In genomic region chr7:1055084-1055450, GRCh38 we compare ENCODE assay signal across 8 cellular contexts. TPM values are rescaled to one million over a fixed set of nuclear protein-coding genes. Genes with fewer than 3 reads are reported as not detected.
A peak's percentile ranks its signal among the peaks of the same experiment; 100 is the strongest.
DNase-seq lines count a peak whose midpoint lies in the region; ATAC-seq and TF ChIP-seq lines count a peak whose summit lies in the region.

No MANE protein-coding gene starts in this region.

- TF ChIP-seq POLR2A in breast epithelium (IDR thresholded peaks at IDR 0.05), result no peak

- H3K27me3 ChIP-seq in breast epithelium (no peaks in the 10 kb centered on the region), mammary epithelial cell (ENCODE audit: insufficient read depth, low read length) (no peaks in the 10 kb centered on the region), adipocyte (replicated peaks; ENCODE audit: control insufficient read depth, insufficient read depth, low read length) (no peaks in the 10 kb centered on the region), thoracic aorta (replicated peaks; ENCODE audit: insufficient read depth) (no peaks in the 10 kb centered on the region)

- intact Hi-C loops in breast epithelium (cut with DNase I; ENCODE audit: low total_unique reads), result no loop called here
- intact Hi-C loops in mammary epithelial cell (cut with micrococcal nuclease), result no loop called here

- dilution Hi-C loops in mammary epithelial cell (cut with HindIII; ENCODE audit: low sequenced_read_pairs), result no loop called here

- H3K4me1 ChIP-seq in breast epithelium (peaks cover 14 to 19% of the 10 kb centered on the region in 2 donors), mammary epithelial cell (ENCODE audit: insufficient read depth, low read length) (peaks cover 6% of the 10 kb centered on the region), adipocyte (ENCODE audit: control insufficient read depth, insufficient read depth, low read length) (peaks cover 30% of the 10 kb centered on the region), thoracic aorta (ENCODE audit: control insufficient read depth in 1 of 2, low read depth in 2 of 2) (peaks cover 4 to 22% of the 10 kb centered on the region in 2 donors)

- H3K27ac ChIP-seq in breast epithelium, result peak overlapping the region; percentile 5 to 90
- no peak overlapping the region for H3K27ac ChIP-seq in mammary epithelial cell (ENCODE audit: insufficient read depth, low read depth, low read length)
- no peak overlapping the region for H3K27ac ChIP-seq in thoracic aorta

- H4K20me1 ChIP-seq in mammary epithelial cell (ENCODE audit: insufficient read depth, low read length), result no peaks in the 10 kb centered on the region

- H2AFZ ChIP-seq in mammary epithelial cell (ENCODE audit: low read depth, low read length), result no peak overlapping the region

- DNase-seq in breast epithelium (ENCODE audit: low spot score in 2 of 2), result no peak
- no peak for DNase-seq in mammary epithelial cell
- no peak for DNase-seq in adipocyte (ENCODE audit: low read depth)
- peak; percentile 87 to 93 for DNase-seq in lung microvascular endothelial cell (ENCODE audit: low read depth in 2 of 2)
- DNase-seq in thoracic aorta (ENCODE audit: low spot score), result no peak

- over 99% methylated on average over 17 of the region's 22 CpGs for WGBS in mammary epithelial cell (ENCODE audit: low coverage, missing lambda C conversion rate)

- CTCF ChIA-PET in mammary epithelial cell (lab: Charles Lee; ENCODE audit: low non-redundant PET), result no interaction called here

- ATAC-seq in thoracic aorta (ENCODE audit: insufficient number of reproducible peaks, low FRiP score, low read depth), result no peak
- no peak for ATAC-seq in GM18870 (IDR thresholded peaks at IDR 0.05; ENCODE audit: unreplicated experiment)
- no peak for ATAC-seq in HG02571 (IDR thresholded peaks at IDR 0.05; ENCODE audit: unreplicated experiment)
- ATAC-seq in HG02884 (IDR thresholded peaks at IDR 0.05; ENCODE audit: unreplicated experiment), result no peak

- no TSS peak for BruUV-seq in mammary epithelial cell (replicated peaks; lab: Mats Ljungman, UMichigan)

- H3K4me3 ChIP-seq in breast epithelium (peak overlapping the region; percentile 37 to 55 (median 37)), mammary epithelial cell (replicated peaks in 1 of 3; ENCODE audit: insufficient read depth in 1 of 3, low read depth in 2 of 3, low read length in 3 of 3) (no peak overlapping the region), adipocyte (ENCODE audit: low read length) (peak overlapping the region; percentile 56), thoracic aorta (peak overlapping the region; percentile 23)

- H3K4me2 ChIP-seq in mammary epithelial cell (ENCODE audit: insufficient read depth, low read depth, low read length), result no peak overlapping the region

- no peaks in the 10 kb centered on the region for H3K9me3 ChIP-seq in breast epithelium
- no peaks in the 10 kb centered on the region for H3K9me3 ChIP-seq in mammary epithelial cell (replicated peaks; ENCODE audit: insufficient read depth, low read length)
- H3K9me3 ChIP-seq in adipocyte (ENCODE audit: control insufficient read depth, low read length), result no peaks in the 10 kb centered on the region
- no peaks in the 10 kb centered on the region for H3K9me3 ChIP-seq in thoracic aorta

- TF ChIP-seq CTCF in breast epithelium (IDR thresholded peaks at IDR 0.05) (no peak), mammary epithelial cell (conservative IDR thresholded peaks at IDR 0.05 in 1 of 2, IDR thresholded peaks at IDR 0.05 in 1 of 2; ENCODE audit: extremely low read depth in 1 of 2, insufficient read depth in 1 of 2, low read depth in 1 of 2, low read length in 2 of 2) (no peak), thoracic aorta (IDR thresholded peaks at IDR 0.05) (no peak)

- in situ Hi-C loops in mammary epithelial cell (cut with MboI; ENCODE audit: low sequenced_read_pairs in 2 of 2), result no loop called here

- no peaks in the 10 kb centered on the region for H3K36me3 ChIP-seq in breast epithelium
- peaks cover 3% of the 10 kb centered on the region for H3K36me3 ChIP-seq in mammary epithelial cell (ENCODE audit: insufficient read depth, low read length)
- no peaks in the 10 kb centered on the region for H3K36me3 ChIP-seq in adipocyte (ENCODE audit: control insufficient read depth, insufficient read depth, low read length, severe bottlenecking)
- no peaks in the 10 kb centered on the region for H3K36me3 ChIP-seq in thoracic aorta

- H3K9ac ChIP-seq in mammary epithelial cell (ENCODE audit: insufficient read depth, low read length), result no peak overlapping the region
- peak overlapping the region; percentile 67 for H3K9ac ChIP-seq in adipocyte (ENCODE audit: low read length)

- H3K79me2 ChIP-seq in mammary epithelial cell (ENCODE audit: insufficient read depth, low read length), result no peaks in the 10 kb centered on the region

RNA-seq across cellular contexts. Expression of gene GPR146, which starts 10.7 kb away (rescaled TPM):
- total RNA-seq in breast epithelium (10 to 100 TPM; 24.1 to 56.8 (median 43.6) TPM), mammary epithelial cell (under 1 TPM; 0.17 to 0.61 TPM), lung microvascular endothelial cell (24.0 and 90.3 TPM in 2 replicates), thoracic aorta (10 to 100 TPM in 1 of 2 donors, 1 to 10 TPM in 1; 9.0 to 20.3 TPM)
- 1.4 TPM for polyA plus RNA-seq in mammary epithelial cell
- polyA minus RNA-seq in mammary epithelial cell, result not detected

RNA-seq across cellular contexts. Expression of gene GPER1, which starts 32.8 kb away (rescaled TPM):
- 1 to 10 TPM; 2.6 to 3.3 (median 3.2) TPM for total RNA-seq in breast epithelium
- total RNA-seq in mammary epithelial cell, result under 1 TPM; 0.33 to 0.45 TPM
- polyA plus RNA-seq in mammary epithelial cell, result 1.1 TPM
- 1.3 TPM for polyA minus RNA-seq in mammary epithelial cell
- 1.1 and 1.2 TPM in 2 replicates for total RNA-seq in lung microvascular endothelial cell
- 1 to 10 TPM; 3.9 to 5.3 TPM for total RNA-seq in thoracic aorta

Comparison
In these comparisons a context has a peak if more than half of its experiments do, and no peak if none do; other contexts are left out.
1. H3K27ac ChIP-seq: peak in breast epithelium (2 of 2); none in mammary epithelial cell (single experiment) and thoracic aorta (0 of 2).
2. H3K4me3 ChIP-seq: peak in breast epithelium (3 of 3), adipocyte (single experiment) and thoracic aorta (single experiment); none in mammary epithelial cell (0 of 3).
3. RNA of gene GPR146, which starts 10.7 kb away (total RNA-seq): 24.0 to 90.3 TPM in lung microvascular endothelial cell, 24.1 to 56.8 TPM in breast epithelium and 9.0 to 20.3 TPM in thoracic aorta; 0.17 to 0.61 TPM in mammary epithelial cell; every median in the first group is over 4 times any median in the second.
4. DNase-seq: peak in lung microvascular endothelial cell (2 of 2); none in breast epithelium (0 of 2), mammary epithelial cell (single experiment), adipocyte (single experiment) and thoracic aorta (single experiment).